31 cellular contexts compared by ENCODE assay signal in the genomic region with DNA sequence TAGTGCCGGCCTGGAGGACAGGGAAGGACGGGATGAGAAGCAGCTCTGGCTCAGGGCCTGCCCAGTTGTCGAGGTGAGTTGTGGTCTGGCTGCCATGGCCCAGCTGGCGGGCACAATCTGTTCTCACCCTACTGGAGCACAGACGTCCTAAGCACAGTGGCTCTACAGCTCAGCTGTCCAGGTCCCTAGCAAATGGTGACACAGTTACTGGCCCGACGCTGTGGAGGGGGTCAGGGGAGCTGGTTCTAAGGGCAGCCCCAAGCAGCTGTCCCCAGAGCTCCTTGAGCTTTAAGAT. TPM values are rescaled to one million over a fixed set of nuclear protein-coding genes. Genes with fewer than 3 reads are reported as not detected.
DNase-seq lines count a peak whose midpoint lies in the region; ATAC-seq and TF ChIP-seq lines count a peak whose summit lies in the region.
"Had no signal": no experiment of that assay in that cellular context is flagged by ENCODE, and none has a peak within 500 bp of the region (broad histone marks: within the 10 kb centered on the region; RNA-seq: fewer than 3 reads in every experiment).

No MANE protein-coding gene starts in this region.

- peak; percentile 43 for ATAC-seq in Right ventricle myocardium superior (ENCODE audit: poor library complexity)
- ATAC-seq in activated CD8-positive, alpha-beta T cell treated with anti-CD3 and anti-CD28 coated beads, Interleukin-2, amount 10 ng/mL, durations not matched to agents 7 days and 5 days, result no peak
- ATAC-seq: left lobe of liver; naive thymus-derived CD8-positive, alpha-beta T cell; stimulated activated effector memory CD8-positive, alpha-beta T cell treated with anti-CD3 and anti-CD28 coated beads, Interleukin-12 subunit alpha, Interleukin-12 subunit beta, amount 100 ng/mL, for 72 hours had no signal

- H3K9me2 ChIP-seq in PC-9 (ENCODE audit: insufficient read depth), result no peaks in the 10 kb centered on the region

- no TSS peak for BruUV-seq in PC-9 (replicated peaks; lab: Mats Ljungman, UMichigan)

- H3K79me2 ChIP-seq in PC-9 (ENCODE audit: low read depth), result no peaks in the 10 kb centered on the region

- H2BK15ac ChIP-seq in neuronal stem cell (ENCODE audit: low read length), result no peak overlapping the region

- no peak overlapping the region for H2BK5ac ChIP-seq in neuronal stem cell (ENCODE audit: low read length)

- H3K27me3 ChIP-seq in PC-9 (ENCODE audit: insufficient read depth, low read depth), result no peaks in the 10 kb centered on the region
- H3K27me3 ChIP-seq in neuronal stem cell (ENCODE audit: control insufficient read depth in 3 of 3, insufficient read depth in 3 of 3, low read depth in 1 of 3, low read length in 3 of 3), result no peaks in the 10 kb centered on the region
- no peaks in the 10 kb centered on the region for H3K27me3 ChIP-seq in thyroid gland
- H3K27me3 ChIP-seq: suprapubic skin had no signal

- H3K27me3 Mint-ChIP-seq in activated CD8-positive, alpha-beta T cell treated with anti-CD3 and anti-CD28 coated beads, Interleukin-2, amount 10 ng/mL, durations not matched to agents 7 days and 5 days (ENCODE audit: low read depth), result peaks cover 3% of the 10 kb centered on the region

- peaks cover 48% of the 10 kb centered on the region for H3F3A ChIP-seq in PC-9 (ENCODE audit: insufficient read depth, low read depth)

- POLR2A ChIA-PET in PC-9 (lab: Charles Lee; ENCODE audit: unreplicated experiment), result no interaction called here
- POLR2A ChIA-PET in activated CD8-positive, alpha-beta T cell treated with anti-CD3 and anti-CD28 coated beads, Interleukin-2, amount 10 ng/mL, durations not matched to agents 7 days and 5 days (lab: Charles Lee), result no interaction called here

- no peaks in the 10 kb centered on the region for H3K4me1 Mint-ChIP-seq in activated CD8-positive, alpha-beta T cell treated with anti-CD3 and anti-CD28 coated beads, Interleukin-2, amount 10 ng/mL, durations not matched to agents 7 days and 5 days (ENCODE audit: low read depth)
- H3K4me1 Mint-ChIP-seq: central memory CD8-positive, alpha-beta T cell; IgD-negative memory B cell; immature natural killer cell; stimulated activated effector memory CD8-positive, alpha-beta T cell treated with anti-CD3 and anti-CD28 coated beads, Interleukin-12 subunit alpha, Interleukin-12 subunit beta, amount 100 ng/mL, for 72 hours had no signal

- no peaks in the 10 kb centered on the region for H3K36me3 ChIP-seq in PC-9 (ENCODE audit: low read depth)
- H3K36me3 ChIP-seq in neuronal stem cell (replicated peaks in 1 of 2; ENCODE audit: control insufficient read depth in 2 of 2, insufficient read depth in 2 of 2, low read length in 2 of 2), result no peaks in the 10 kb centered on the region
- H3K36me3 ChIP-seq in thyroid gland, result no peaks in the 10 kb centered on the region
- H3K36me3 ChIP-seq: suprapubic skin had no signal

- no peaks in the 10 kb centered on the region for H3K9me3 Mint-ChIP-seq in activated CD8-positive, alpha-beta T cell treated with anti-CD3 and anti-CD28 coated beads, Interleukin-2, amount 10 ng/mL, durations not matched to agents 7 days and 5 days (ENCODE audit: insufficient read depth)
- H3K9me3 Mint-ChIP-seq: CD4-positive, CD25-positive, alpha-beta regulatory T cell; central memory CD8-positive, alpha-beta T cell; IgD-negative memory B cell; immature natural killer cell; naive thymus-derived CD8-positive, alpha-beta T cell; stimulated activated effector memory CD8-positive, alpha-beta T cell treated with anti-CD3 and anti-CD28 coated beads, Interleukin-12 subunit alpha, Interleukin-12 subunit beta, amount 100 ng/mL, for 72 hours had no signal

- H3K9ac ChIP-seq in neuronal stem cell (ENCODE audit: low read depth, low read length, poor library complexity), result no peak overlapping the region

- no peak for TF ChIP-seq POLR2A in thyroid gland (IDR thresholded peaks at IDR 0.05)

- H3K4me2 ChIP-seq in PC-9 (no peak overlapping the region), neuronal stem cell (ENCODE audit: insufficient read depth, low read length, poor library complexity, severe bottlenecking) (no peak overlapping the region)

- H3K4me3 ChIP-seq in PC-9 (no peak overlapping the region), neuronal stem cell (ENCODE audit: low read length in 2 of 2) (no peak overlapping the region), thyroid gland (replicated peaks in 1 of 3) (no peak overlapping the region)
- H3K4me3 ChIP-seq: SK-N-MC, suprapubic skin had no signal

- H3K23ac ChIP-seq in neuronal stem cell (ENCODE audit: low read depth, low read length, poor library complexity), result no peak overlapping the region

- H4K20me1 ChIP-seq in PC-9 (ENCODE audit: insufficient read depth), result no peaks in the 10 kb centered on the region

- H3K14ac ChIP-seq in neuronal stem cell (ENCODE audit: low read length), result no peak overlapping the region

- no peak overlapping the region for H3K4ac ChIP-seq in neuronal stem cell (ENCODE audit: low read length)

- CTCF ChIA-PET in PC-9 (lab: Charles Lee), result no interaction called here
- CTCF ChIA-PET in activated CD8-positive, alpha-beta T cell treated with anti-CD3 and anti-CD28 coated beads, Interleukin-2, amount 10 ng/mL, durations not matched to agents 7 days and 5 days (lab: Charles Lee), result interaction anchor here (1.0 to 1.9 kb wide), 3 partner anchors 10 to 148 kb away, joined by 3 to 7 read pairs (median 4); no protein-coding TSS in a partner anchor

- H3K36me3 Mint-ChIP-seq in activated CD8-positive, alpha-beta T cell treated with anti-CD3 and anti-CD28 coated beads, Interleukin-2, amount 10 ng/mL, durations not matched to agents 7 days and 5 days (ENCODE audit: low read depth), result no peaks in the 10 kb centered on the region
- H3K36me3 Mint-ChIP-seq: activated naive CD8-positive, alpha-beta T cell; CD4-positive, CD25-positive, alpha-beta regulatory T cell; IgD-negative memory B cell; immature natural killer cell; naive thymus-derived CD8-positive, alpha-beta T cell; stimulated activated effector memory CD8-positive, alpha-beta T cell treated with anti-CD3 and anti-CD28 coated beads, Interleukin-12 subunit alpha, Interleukin-12 subunit beta, amount 100 ng/mL, for 72 hours had no signal

- H4K91ac ChIP-seq in neuronal stem cell (ENCODE audit: low read depth, low read length, poor library complexity), result no peak overlapping the region

- TF ChIP-seq CTCF in PC-9 (conservative IDR thresholded peaks at IDR 0.05), result no peak
- no peak for TF ChIP-seq CTCF in thyroid gland (IDR thresholded peaks at IDR 0.05)

- H3K9me3 ChIP-seq in PC-9 (ENCODE audit: insufficient read depth, low read depth) (no peaks in the 10 kb centered on the region), neuronal stem cell (replicated peaks in 1 of 2; ENCODE audit: control insufficient read depth in 2 of 2, insufficient read depth in 1 of 2, low read depth in 1 of 2, low read length in 2 of 2) (peaks cover 0 to 2% of the 10 kb centered on the region in 2 donors), thyroid gland (no peaks in the 10 kb centered on the region)
- H3K9me3 ChIP-seq: suprapubic skin had no signal

- DNase-seq in PC-9, result no peak
- DNase-seq in Right ventricle myocardium superior, result no peak
- no peak for DNase-seq in neuronal stem cell (ENCODE audit: low spot score)
- DNase-seq in thyroid gland, result no peak
- DNase-seq in stimulated activated CD4-positive, alpha-beta T cell treated with anti-CD3 and anti-CD28 coated beads, Interleukin-4, amount 100 ng/mL, for 1 hour, result no peak
- DNase-seq in activated CD8-positive, alpha-beta T cell treated with anti-CD3 and anti-CD28 coated beads, Interleukin-2, amount 10 ng/mL, durations not matched to agents 7 days and 5 days, result no peak
- DNase-seq in AG08396 (ENCODE audit: low spot score), result no peak
- DNase-seq in NCI-H2029 treated with DMSO at 0.1 percent for 48 hours (lab: John Stamatoyannopoulos, UW), result no peak
- DNase-seq: activated CD4-positive, alpha-beta T cell treated with anti-CD3 and anti-CD28 coated beads for 4 hours; activated CD8-positive, alpha-beta memory T cell treated with anti-CD3 and anti-CD28 coated beads for 24 hours; activated effector memory CD4-positive, alpha-beta T cell treated with Interleukin-2 at 50 U/mL for 16 hours; CD4-positive, CD25-positive, alpha-beta regulatory T cell; GOT3; hypothalamus; immature natural killer cell; NCI-H1105; NCI-H1930; NCI-H748 treated with DMSO at 0.1 percent for 48 hours; occipital lobe; stimulated activated CD4-positive, alpha-beta T cell treated with anti-CD3 and anti-CD28 coated beads, Interleukin-12 subunit alpha, Interleukin-12 subunit beta, amount 100 ng/mL, for 4 hours; stimulated activated CD4-positive, alpha-beta T cell treated with anti-CD3 and anti-CD28 coated beads, Interleukin-4, amount 100 ng/mL, for 24 hours; T-helper 2 cell had no signal

- H2AFZ ChIP-seq in PC-9 (no peak overlapping the region), neuronal stem cell (ENCODE audit: low read length) (no peak overlapping the region)

- intact Hi-C loops in PC-9 (cut with micrococcal nuclease; ENCODE audit: unreplicated experiment), result no loop called here
- intact Hi-C loops in Right ventricle myocardium superior (cut with DNase I), result no loop called here
- intact Hi-C loops in thyroid gland (cut with DNase I), result no loop called here

- H2BK120ac ChIP-seq in neuronal stem cell (ENCODE audit: low read depth, low read length), result no peak overlapping the region

- peaks cover 2% of the 10 kb centered on the region for H3K79me1 ChIP-seq in neuronal stem cell (ENCODE audit: low read depth, low read length)

- no peak overlapping the region for H3K27ac Mint-ChIP-seq in activated CD8-positive, alpha-beta T cell treated with anti-CD3 and anti-CD28 coated beads, Interleukin-2, amount 10 ng/mL, durations not matched to agents 7 days and 5 days
- H3K27ac Mint-ChIP-seq: activated naive CD8-positive, alpha-beta T cell; IgD-negative memory B cell; naive thymus-derived CD8-positive, alpha-beta T cell had no signal

- no peak overlapping the region for H3K4me3 Mint-ChIP-seq in activated CD8-positive, alpha-beta T cell treated with anti-CD3 and anti-CD28 coated beads, Interleukin-2, amount 10 ng/mL, durations not matched to agents 7 days and 5 days
- H3K4me3 Mint-ChIP-seq: activated naive CD8-positive, alpha-beta T cell; central memory CD8-positive, alpha-beta T cell; immature natural killer cell; naive thymus-derived CD8-positive, alpha-beta T cell; stimulated activated effector memory CD8-positive, alpha-beta T cell treated with anti-CD3 and anti-CD28 coated beads, Interleukin-12 subunit alpha, Interleukin-12 subunit beta, amount 100 ng/mL, for 72 hours had no signal

- H3K27ac ChIP-seq in PC-9, result peak overlapping the region; percentile 83; the same call in 1 of the 2 replicates
- H3K27ac ChIP-seq in neuronal stem cell (replicated peaks; ENCODE audit: low read length), result no peak overlapping the region
- H3K27ac ChIP-seq in thyroid gland, result peak overlapping the region in 2 of 3 donors; percentile 89 to 96
- H3K27ac ChIP-seq: SK-N-MC had no signal

- no peak overlapping the region for H3K18ac ChIP-seq in neuronal stem cell (ENCODE audit: low read length)

- peaks cover 53% of the 10 kb centered on the region for H3K4me1 ChIP-seq in PC-9 (replicated peaks; ENCODE audit: insufficient read depth)
- peaks cover 2 to 8% of the 10 kb centered on the region in 2 donors for H3K4me1 ChIP-seq in neuronal stem cell (ENCODE audit: control insufficient read depth in 2 of 2, insufficient read depth in 1 of 2, low read depth in 1 of 2, low read length in 2 of 2)
- H3K4me1 ChIP-seq in thyroid gland, result peaks cover 38 to 52% of the 10 kb centered on the region in 2 donors

- no peak overlapping the region for H2BK12ac ChIP-seq in neuronal stem cell (ENCODE audit: low read length)

- no CpG with 5 or more reads among the region's 7 CpGs for WGBS in neuronal stem cell (ENCODE audit: extremely low coverage in 2 of 2, insufficient read length in 2 of 2, insufficient replicate concordance in 1 of 2), 2 donors
- WGBS in thyroid gland, 2 donors, result 80 to 85% methylated on average over 1 to 4 of the region's 7 CpGs

- H4K8ac ChIP-seq in neuronal stem cell (ENCODE audit: low read depth, low read length), result no peak overlapping the region

- peak overlapping the region; percentile 13 for H2AK5ac ChIP-seq in neuronal stem cell (ENCODE audit: low read depth, low read length)

RNA-seq across cellular contexts. Expression of a gene that starts 32.9 kb away (rescaled TPM):
- 0.08 TPM in 1 of 2 replicates, not detected in the other for total RNA-seq in PC-9 (2021)
- total RNA-seq in Right ventricle myocardium superior, result 2.7 TPM
- polyA plus RNA-seq in neuronal stem cell (2013, experiment 1 of 2), result 0.03 TPM
- 0.01 TPM for polyA plus RNA-seq in neuronal stem cell (2013, experiment 2 of 2)
- 1 to 10 TPM; 4.8 to 8.3 (median 5.6) TPM for total RNA-seq in thyroid gland
- not detected for total RNA-seq in activated CD8-positive, alpha-beta T cell treated with anti-CD3 and anti-CD28 coated beads, Interleukin-2, amount 10 ng/mL, durations not matched to agents 7 days and 5 days
- total RNA-seq: CD4-positive, CD25-positive, alpha-beta regulatory T cell; dermis microvascular lymphatic vessel endothelial cell; naive thymus-derived CD8-positive, alpha-beta T cell had no signal
- polyA plus RNA-seq: CD4-positive, CD25-positive, alpha-beta regulatory T cell; IgD-negative memory B cell; immature natural killer cell; naive thymus-derived CD8-positive, alpha-beta T cell had no signal

RNA-seq across cellular contexts. Expression of a gene that starts 38.6 kb away (rescaled TPM):
- total RNA-seq in PC-9 (2021), result 28.0 and 39.1 TPM in 2 replicates
- total RNA-seq in Right ventricle myocardium superior, result 18.3 TPM
- 8.5 TPM for polyA plus RNA-seq in neuronal stem cell (2013, experiment 1 of 2)
- 9.6 TPM for polyA plus RNA-seq in neuronal stem cell (2013, experiment 2 of 2)
- 10 to 100 TPM; 73.1 to 91.2 (median 80.7) TPM for total RNA-seq in thyroid gland
- 10 to 100 TPM; 21.0 to 21.1 TPM for total RNA-seq in activated CD8-positive, alpha-beta T cell treated with anti-CD3 and anti-CD28 coated beads, Interleukin-2, amount 10 ng/mL, durations not matched to agents 7 days and 5 days
